Comparison of ENCODE assay signal across 8 cellular contexts in genomic region chr20:4171538-4172116, GRCh38. TPM values are rescaled to one million over a fixed set of nuclear protein-coding genes. Genes with fewer than 3 reads are reported as not detected.
A peak's percentile ranks its signal among the peaks of the same experiment; 100 is the strongest.
DNase-seq lines count a peak whose midpoint lies in the region; ATAC-seq and TF ChIP-seq lines count a peak whose summit lies in the region.

No MANE protein-coding gene starts in this region.

- peak overlapping the region; percentile 49 for H3K9ac ChIP-seq in iPS-15b (ENCODE audit: low read depth, low read length)

- H3K4me1 Mint-ChIP-seq in activated T-helper 1 cell treated with anti-CD3 and anti-CD28 coated beads, Interleukin-12 subunit alpha, Interleukin-12 subunit beta, Interleukin-2, Interleukin-4 antibody, amounts not matched to agents 30 ng/mL and 10 ng/mL and 1 ng/mL, durations not matched to agents 14 hours and 24 hours and 36 hours (ENCODE audit: low read depth) = peaks cover 48% of the 10 kb centered on the region
- peaks cover 34% of the 10 kb centered on the region for H3K4me1 Mint-ChIP-seq in stimulated activated effector memory CD8-positive, alpha-beta T cell treated with anti-CD3 and anti-CD28 coated beads, Interleukin-12 subunit alpha, Interleukin-12 subunit beta, amount 100 ng/mL, for 72 hours

- ATAC-seq in stimulated activated effector memory CD8-positive, alpha-beta T cell treated with anti-CD3 and anti-CD28 coated beads, Interleukin-12 subunit alpha, Interleukin-12 subunit beta, amount 100 ng/mL, for 72 hours = no peak

- no peak overlapping the region for H3K27ac ChIP-seq in HL-60 (replicated peaks)

- H3K27me3 ChIP-seq in HL-60 (ENCODE audit: insufficient read depth, poor library complexity, severe bottlenecking) (no peaks in the 10 kb centered on the region), iPS-15b (ENCODE audit: control insufficient read depth, insufficient read depth, low read length) (no peaks in the 10 kb centered on the region)

- peak overlapping the region; percentile 79 for H3K4me3 Mint-ChIP-seq in activated T-helper 1 cell treated with anti-CD3 and anti-CD28 coated beads, Interleukin-12 subunit alpha, Interleukin-12 subunit beta, Interleukin-2, Interleukin-4 antibody, amounts not matched to agents 30 ng/mL and 10 ng/mL and 1 ng/mL, durations not matched to agents 14 hours and 24 hours and 36 hours
- peak overlapping the region; percentile 54 for H3K4me3 Mint-ChIP-seq in stimulated activated effector memory CD8-positive, alpha-beta T cell treated with anti-CD3 and anti-CD28 coated beads, Interleukin-12 subunit alpha, Interleukin-12 subunit beta, amount 100 ng/mL, for 72 hours

- H3K9me3 ChIP-seq in iPS-15b (ENCODE audit: control insufficient read depth, insufficient read depth, low read length) = no peaks in the 10 kb centered on the region

- peak overlapping the region; percentile 64 for H3K27ac Mint-ChIP-seq in activated T-helper 1 cell treated with anti-CD3 and anti-CD28 coated beads, Interleukin-12 subunit alpha, Interleukin-12 subunit beta, Interleukin-2, Interleukin-4 antibody, amounts not matched to agents 30 ng/mL and 10 ng/mL and 1 ng/mL, durations not matched to agents 14 hours and 24 hours and 36 hours
- peak overlapping the region; percentile 43 for H3K27ac Mint-ChIP-seq in stimulated activated effector memory CD8-positive, alpha-beta T cell treated with anti-CD3 and anti-CD28 coated beads, Interleukin-12 subunit alpha, Interleukin-12 subunit beta, amount 100 ng/mL, for 72 hours

- no peak for DNase-seq in HL-60 (ENCODE audit: low read depth in 1 of 2, low spot score in 1 of 2)
- DNase-seq in activated T-helper 1 cell treated with anti-CD3 and anti-CD28 coated beads, Interleukin-12 subunit alpha, Interleukin-12 subunit beta, Interleukin-2, Interleukin-4 antibody, amounts not matched to agents 30 ng/mL and 10 ng/mL and 1 ng/mL, durations not matched to agents 14 hours and 24 hours and 36 hours (ENCODE audit: low spot score) = no peak
- no peak for DNase-seq in stimulated activated effector memory CD8-positive, alpha-beta T cell treated with anti-CD3 and anti-CD28 coated beads, Interleukin-12 subunit alpha, Interleukin-12 subunit beta, amount 100 ng/mL, for 72 hours (ENCODE audit: low spot score in 2 of 2)
- DNase-seq in DMS79 treated with DMSO at 0.1 percent for 48 hours (lab: John Stamatoyannopoulos, UW) = no peak
- no peak for DNase-seq in NCI-H1694 (lab: John Stamatoyannopoulos, UW)
- DNase-seq in NCI-H187 (lab: John Stamatoyannopoulos, UW) = no peak
- no peak for DNase-seq in H4 (ENCODE audit: low spot score)

- TF ChIP-seq CTCF in HL-60 (IDR thresholded peaks at IDR 0.05; ENCODE audit: insufficient read depth, low read length) = no peak

- peaks cover 13% of the 10 kb centered on the region for H3K36me3 Mint-ChIP-seq in activated T-helper 1 cell treated with anti-CD3 and anti-CD28 coated beads, Interleukin-12 subunit alpha, Interleukin-12 subunit beta, Interleukin-2, Interleukin-4 antibody, amounts not matched to agents 30 ng/mL and 10 ng/mL and 1 ng/mL, durations not matched to agents 14 hours and 24 hours and 36 hours (ENCODE audit: low read depth)
- peaks cover 3% of the 10 kb centered on the region for H3K36me3 Mint-ChIP-seq in stimulated activated effector memory CD8-positive, alpha-beta T cell treated with anti-CD3 and anti-CD28 coated beads, Interleukin-12 subunit alpha, Interleukin-12 subunit beta, amount 100 ng/mL, for 72 hours

- no peaks in the 10 kb centered on the region for H3K9me3 Mint-ChIP-seq in activated T-helper 1 cell treated with anti-CD3 and anti-CD28 coated beads, Interleukin-12 subunit alpha, Interleukin-12 subunit beta, Interleukin-2, Interleukin-4 antibody, amounts not matched to agents 30 ng/mL and 10 ng/mL and 1 ng/mL, durations not matched to agents 14 hours and 24 hours and 36 hours
- H3K9me3 Mint-ChIP-seq in stimulated activated effector memory CD8-positive, alpha-beta T cell treated with anti-CD3 and anti-CD28 coated beads, Interleukin-12 subunit alpha, Interleukin-12 subunit beta, amount 100 ng/mL, for 72 hours = no peaks in the 10 kb centered on the region

- H3K27me3 Mint-ChIP-seq in activated T-helper 1 cell treated with anti-CD3 and anti-CD28 coated beads, Interleukin-12 subunit alpha, Interleukin-12 subunit beta, Interleukin-2, Interleukin-4 antibody, amounts not matched to agents 30 ng/mL and 10 ng/mL and 1 ng/mL, durations not matched to agents 14 hours and 24 hours and 36 hours (ENCODE audit: insufficient read depth) = peaks cover 2% of the 10 kb centered on the region

- peaks cover 19% of the 10 kb centered on the region for H3K4me1 ChIP-seq in iPS-15b (ENCODE audit: control insufficient read depth, insufficient read depth, low read length)

- H3K36me3 ChIP-seq in iPS-15b (ENCODE audit: control insufficient read depth, insufficient read depth, low read length) = no peaks in the 10 kb centered on the region

- peak overlapping the region; percentile 51 for H3K4me3 ChIP-seq in HL-60 (replicated peaks; ENCODE audit: insufficient read depth, low read length)
- peak overlapping the region; percentile 61 for H3K4me3 ChIP-seq in iPS-15b (ENCODE audit: low read depth, low read length)

- intact Hi-C loops in activated T-helper 1 cell treated with anti-CD3 and anti-CD28 coated beads, Interleukin-12 subunit alpha, Interleukin-12 subunit beta, Interleukin-2, Interleukin-4 antibody, amounts not matched to agents 30 ng/mL and 10 ng/mL and 1 ng/mL, durations not matched to agents 14 hours and 24 hours and 36 hours (cut with micrococcal nuclease) = no loop called here

RNA-seq across cellular contexts. Expression of gene SMOX, which starts 23.0 kb away (rescaled TPM):
- total RNA-seq in activated T-helper 1 cell treated with anti-CD3 and anti-CD28 coated beads, Interleukin-12 subunit alpha, Interleukin-12 subunit beta, Interleukin-2, Interleukin-4 antibody, amounts not matched to agents 30 ng/mL and 10 ng/mL and 1 ng/mL, durations not matched to agents 14 hours and 24 hours and 36 hours = 34.5 and 34.7 TPM in 2 replicates
- total RNA-seq in H4 (2014; rRNA removed; shearing (Covaris generic)) = 9.1 and 12.2 TPM in 2 replicates
